8 cellular contexts compared by ENCODE assay signal in the genomic region with DNA sequence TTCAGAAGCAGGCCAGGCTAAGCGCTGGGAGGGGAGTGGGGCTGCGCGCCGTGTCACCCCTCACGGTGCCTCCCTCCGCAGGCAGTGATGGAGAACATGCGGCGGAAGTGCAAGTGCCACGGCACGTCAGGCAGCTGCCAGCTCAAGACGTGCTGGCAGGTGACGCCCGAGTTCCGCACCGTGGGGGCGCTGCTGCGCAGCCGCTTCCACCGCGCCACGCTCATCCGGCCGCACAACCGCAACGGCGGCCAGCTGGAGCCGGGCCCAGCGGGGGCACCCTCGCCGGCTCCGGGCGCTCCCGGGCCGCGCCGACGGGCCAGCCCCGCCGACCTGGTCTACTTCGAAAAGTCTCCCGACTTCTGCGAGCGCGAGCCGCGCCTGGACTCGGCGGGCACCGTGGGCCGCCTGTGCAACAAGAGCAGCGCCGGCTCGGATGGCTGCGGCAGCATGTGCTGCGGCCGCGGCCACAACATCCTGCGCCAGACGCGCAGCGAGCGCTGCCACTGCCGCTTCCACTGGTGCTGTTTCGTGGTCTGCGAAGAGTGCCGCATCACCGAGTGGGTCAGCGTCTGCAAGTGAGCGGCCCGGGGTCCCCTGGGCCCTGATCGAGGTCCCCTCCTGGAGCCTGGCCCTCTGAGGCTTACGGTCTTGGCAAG. TPM values are rescaled to one million over a fixed set of nuclear protein-coding genes. Genes with fewer than 3 reads are reported as not detected.
DNase-seq lines count a peak whose midpoint lies in the region; ATAC-seq and TF ChIP-seq lines count a peak whose summit lies in the region.

No MANE protein-coding gene starts in this region.

- peaks cover 24% of the 10 kb centered on the region for H3K4me1 ChIP-seq in BE2C

- H3K27me3 Mint-ChIP-seq in activated CD4-positive, alpha-beta memory T cell treated with anti-CD3 and anti-CD28 coated beads for 36 hours: no peaks in the 10 kb centered on the region

- peak overlapping the region; percentile 77 for H3K4me3 Mint-ChIP-seq in activated CD4-positive, alpha-beta memory T cell treated with anti-CD3 and anti-CD28 coated beads for 36 hours

- H3K9me3 ChIP-seq in BE2C: no peaks in the 10 kb centered on the region

- H3K27ac Mint-ChIP-seq in activated CD4-positive, alpha-beta memory T cell treated with anti-CD3 and anti-CD28 coated beads for 36 hours: peak overlapping the region; percentile 90

- no peaks in the 10 kb centered on the region for H3K9me3 Mint-ChIP-seq in activated CD4-positive, alpha-beta memory T cell treated with anti-CD3 and anti-CD28 coated beads for 36 hours

- intact Hi-C loops in activated CD4-positive, alpha-beta memory T cell treated with anti-CD3 and anti-CD28 coated beads for 36 hours (cut with micrococcal nuclease): loop anchor here (2.0 to 10.0 kb wide), 2 partner anchors 496 to 608 kb away; no protein-coding TSS in a partner anchor

- CTCF ChIA-PET in activated CD4-positive, alpha-beta memory T cell treated with anti-CD3 and anti-CD28 coated beads for 36 hours (lab: Charles Lee): interaction anchor here (1.1 to 22.4 kb wide), 8 partner anchors 9 to 323 kb away, joined by 3 to 1400 read pairs (median 4); partner anchors contain the start of genes FEV and WNT10A

- no peaks in the 10 kb centered on the region for H3K36me3 ChIP-seq in BE2C

- POLR2A ChIA-PET in activated CD4-positive, alpha-beta memory T cell treated with anti-CD3 and anti-CD28 coated beads for 36 hours (lab: Charles Lee): interaction anchor here (1.3 to 9.4 kb wide), 2 partner anchors 14 to 234 kb away, joined by 3 to 215 read pairs; partner anchors contain the start of genes BCS1L, WNT10A and ZNF142

- TF ChIP-seq CTCF in BE2C (IDR thresholded peaks at IDR 0.05; ENCODE audit: low read depth, low read length): peak; percentile 59

- DNase-seq in BE2C (peak; percentile 86), NCI-H748 (lab: John Stamatoyannopoulos, UW; ENCODE audit: unreplicated experiment) (peak; percentile 90), mucosa of gallbladder (ENCODE audit: low spot score) (peak; percentile 74)
- peak; percentile 91 for DNase-seq in activated CD4-positive, alpha-beta memory T cell treated with anti-CD3 and anti-CD28 coated beads for 36 hours
- DNase-seq in effector CD8-positive, alpha-beta T cell (lab: John Stamatoyannopoulos, UW): peak; percentile 68
- DNase-seq in stimulated activated CD8-positive, alpha-beta memory T cell treated with anti-CD3 and anti-CD28 coated beads, Interleukin-4, amount 100 ng/mL, for 24 hours (ENCODE audit: low read depth): peak; percentile 71

- H3K27me3 ChIP-seq in BE2C: peaks cover 4% of the 10 kb centered on the region

- peaks cover 52% of the 10 kb centered on the region for H3K4me1 Mint-ChIP-seq in activated CD4-positive, alpha-beta memory T cell treated with anti-CD3 and anti-CD28 coated beads for 36 hours (ENCODE audit: low read depth)

- peak; percentile 38 for ATAC-seq in GM19023 (IDR thresholded peaks at IDR 0.05; ENCODE audit: unreplicated experiment)
- peak; percentile 49 for ATAC-seq in HG03175 (IDR thresholded peaks at IDR 0.05; ENCODE audit: unreplicated experiment)

- no peaks in the 10 kb centered on the region for H3K36me3 Mint-ChIP-seq in activated CD4-positive, alpha-beta memory T cell treated with anti-CD3 and anti-CD28 coated beads for 36 hours

- H3K4me3 ChIP-seq in BE2C (ENCODE audit: low read depth, low read length): peak overlapping the region; percentile 59

RNA-seq across cellular contexts. Expression of gene WNT10A, which starts 12.2 kb away (rescaled TPM):
- polyA plus RNA-seq in BE2C (2012; ENCODE audit: insufficient read depth, insufficient read length, low read depth): 8.7 TPM
- 1 to 10 TPM; 5.0 to 5.2 TPM for total RNA-seq in activated CD4-positive, alpha-beta memory T cell treated with anti-CD3 and anti-CD28 coated beads for 36 hours
- total RNA-seq in mucosa of gallbladder: 0.12 TPM

RNA-seq across cellular contexts. Expression of gene WNT6, which starts 33.2 kb away (rescaled TPM):
- polyA plus RNA-seq in BE2C (2012; ENCODE audit: insufficient read depth, insufficient read length, low read depth): 103 TPM
- under 1 TPM; 0.31 to 0.40 TPM for total RNA-seq in activated CD4-positive, alpha-beta memory T cell treated with anti-CD3 and anti-CD28 coated beads for 36 hours
- 1.5 TPM for total RNA-seq in mucosa of gallbladder

Comparison
In these comparisons a context has a peak if more than half of its experiments do, and no peak if none do; other contexts are left out.
1. Peak in every context shown above with its lines: DNase-seq, ATAC-seq and H3K4me3 ChIP-seq.